Comparison of ENCODE assay signal across 8 cellular contexts in the genomic region with DNA sequence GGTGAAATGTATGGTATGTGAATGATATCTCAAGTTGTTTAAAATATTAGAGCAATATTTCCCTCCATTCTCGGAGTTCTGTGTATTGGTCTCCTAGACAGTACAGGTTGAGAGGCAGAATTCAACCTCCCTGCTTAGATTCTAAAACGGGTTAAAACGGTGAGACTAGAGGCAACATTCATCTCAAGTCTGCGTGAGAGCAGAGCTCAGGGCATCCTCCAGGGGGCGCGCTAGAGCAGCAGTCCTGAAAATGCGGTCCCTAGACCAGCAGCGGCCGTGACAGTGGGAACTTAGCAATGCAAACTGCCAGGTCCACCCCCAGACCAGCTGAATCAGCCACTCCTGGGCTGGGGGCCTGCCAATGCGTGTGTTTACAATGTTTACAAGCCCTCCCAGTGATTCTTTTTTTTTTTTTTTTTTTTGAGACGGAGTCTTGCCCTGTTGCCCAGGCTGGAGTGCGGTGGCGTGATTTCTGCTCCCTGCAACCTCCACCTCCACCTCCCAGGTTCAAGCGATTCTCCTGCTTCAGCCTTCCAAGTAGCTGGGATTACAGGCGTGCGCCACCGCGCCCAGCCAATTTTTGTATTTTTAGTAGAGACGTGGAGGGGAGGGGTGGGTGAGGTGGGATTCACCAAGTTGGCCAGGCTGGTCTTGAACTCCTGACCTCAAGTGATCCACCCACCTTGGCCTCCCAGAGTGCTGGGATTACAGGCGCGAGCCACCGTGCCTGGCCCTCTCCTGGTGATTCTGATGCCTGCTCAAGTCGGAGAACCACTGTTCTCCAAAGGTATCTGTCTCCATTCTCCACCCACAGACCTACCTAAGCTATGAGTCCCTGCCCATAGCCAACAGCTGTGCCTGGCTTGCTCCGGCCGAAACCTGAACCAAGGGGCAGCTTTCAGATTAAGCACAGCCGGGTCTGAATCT. TPM values are rescaled to one million over a fixed set of nuclear protein-coding genes. Genes with fewer than 3 reads are reported as not detected.
DNase-seq lines count a peak whose midpoint lies in the region; ATAC-seq and TF ChIP-seq lines count a peak whose summit lies in the region.

No MANE protein-coding gene starts in this region.

- H3K9me2 ChIP-seq in DOHH2 (replicated peaks; ENCODE audit: control insufficient read depth, low read length), result no peaks in the 10 kb centered on the region

- no peaks in the 10 kb centered on the region for H3K9me3 Mint-ChIP-seq in naive thymus-derived CD8-positive, alpha-beta T cell

- H4K20me1 ChIP-seq in DOHH2 (ENCODE audit: control insufficient read depth, insufficient read depth, low read depth, low read length), result no peaks in the 10 kb centered on the region

- TF ChIP-seq CTCF in DOHH2 (IDR thresholded peaks at IDR 0.05; ENCODE audit: low read depth, low read length, poor library complexity, severe bottlenecking), result peak; percentile 92

- H3K4me3 Mint-ChIP-seq in naive thymus-derived CD8-positive, alpha-beta T cell, result peak overlapping the region in 1 of 10 donors; percentile 26

- H3K27me3 Mint-ChIP-seq in naive thymus-derived CD8-positive, alpha-beta T cell, result no peaks in the 10 kb centered on the region

- H3K27ac Mint-ChIP-seq in naive thymus-derived CD8-positive, alpha-beta T cell, result peak overlapping the region in 2 of 10 donors; percentile 71 to 76

- DNase-seq in OCI-M1 (lab: John Stamatoyannopoulos, UW), result peak; percentile 87
- peak; percentile 78 for DNase-seq in activated T-cell treated with anti-CD3 and anti-CD28 coated beads for 48 hours (ENCODE audit: low read depth)
- DNase-seq in naive thymus-derived CD8-positive, alpha-beta T cell, result peak; percentile 57 to 87 (median 75)
- DNase-seq in stimulated activated naive CD4-positive, alpha-beta T cell (lab: John Stamatoyannopoulos, UW), result peak; percentile 33 to 83 (median 72)

- no peak overlapping the region for H3K4me3 ChIP-seq in DOHH2 (ENCODE audit: low read length)

- H3K27me3 ChIP-seq in DOHH2 (ENCODE audit: control insufficient read depth, low read length), result peaks cover 10% of the 10 kb centered on the region

- H3F3A ChIP-seq in DOHH2 (ENCODE audit: control insufficient read depth, insufficient read depth), result no peaks in the 10 kb centered on the region

- ATAC-seq in HG03097 (IDR thresholded peaks at IDR 0.05; ENCODE audit: low FRiP score, unreplicated experiment) (peak; percentile 68), esophagus mucosa (peak; percentile 84), HG03565 (IDR thresholded peaks at IDR 0.05; ENCODE audit: unreplicated experiment) (no peak)
- ATAC-seq in naive thymus-derived CD8-positive, alpha-beta T cell, result peak; percentile 92 to 96

- H3K27ac ChIP-seq in DOHH2 (ENCODE audit: low read depth, low read length), result no peak overlapping the region

- POLR2A ChIA-PET in naive thymus-derived CD8-positive, alpha-beta T cell (lab: Charles Lee), result interaction anchor here (0.6 to 1.3 kb wide), 6 partner anchors 22 to 70 kb away, joined by 3 to 7 read pairs (median 3); a partner anchor contains a TSS

- H3K4me1 ChIP-seq in DOHH2 (ENCODE audit: control insufficient read depth, low read length), result peaks cover 17% of the 10 kb centered on the region

- H3K79me2 ChIP-seq in DOHH2 (ENCODE audit: control insufficient read depth, low read length), result no peaks in the 10 kb centered on the region

- no peaks in the 10 kb centered on the region for H3K9me3 ChIP-seq in DOHH2 (ENCODE audit: control insufficient read depth, insufficient read depth, low read length)

- H3K4me2 ChIP-seq in DOHH2 (ENCODE audit: low read length), result peak overlapping the region; percentile 15

- peaks cover 0 to 9% (median 4%) of the 10 kb centered on the region in 3 donors for H3K36me3 Mint-ChIP-seq in naive thymus-derived CD8-positive, alpha-beta T cell

- H3K36me3 ChIP-seq in DOHH2 (ENCODE audit: control insufficient read depth, low read length), result no peaks in the 10 kb centered on the region

- H3K4me1 Mint-ChIP-seq in naive thymus-derived CD8-positive, alpha-beta T cell, result peaks cover 5 to 13% (median 8%) of the 10 kb centered on the region in 4 donors

RNA-seq across cellular contexts. Expression of a gene that starts 24.2 kb away (rescaled TPM):
- 26.3 TPM for total RNA-seq in esophagus mucosa
- total RNA-seq in naive thymus-derived CD8-positive, alpha-beta T cell, result 100 to 1,000 TPM; 151 to 157 TPM
- polyA plus RNA-seq in naive thymus-derived CD8-positive, alpha-beta T cell, result 10 to 100 TPM; 27.4 to 50.3 (median 32.0) TPM

RNA-seq across cellular contexts. Expression of a gene that starts 27.3 kb away (rescaled TPM):
- 63.0 TPM for total RNA-seq in esophagus mucosa
- 10 to 100 TPM; 79.5 to 87.3 TPM for total RNA-seq in naive thymus-derived CD8-positive, alpha-beta T cell
- 10 to 100 TPM; 61.3 to 89.8 (median 80.7) TPM for polyA plus RNA-seq in naive thymus-derived CD8-positive, alpha-beta T cell

RNA-seq across cellular contexts. Expression of a gene that starts 54.7 kb away (rescaled TPM):
- total RNA-seq in esophagus mucosa, result 16.3 TPM
- 100 to 1,000 TPM in 1 of 2 experiments, 10 to 100 TPM in 1; 99.1 to 101 TPM for total RNA-seq in naive thymus-derived CD8-positive, alpha-beta T cell
- polyA plus RNA-seq in naive thymus-derived CD8-positive, alpha-beta T cell, result 100 to 1,000 TPM; 341 to 512 (median 425) TPM
